ENCODE assay signal across 12 cellular contexts in genomic region chr2:173571887-173572680, GRCh38.
DNase-seq lines count a peak whose midpoint lies in the region; TF ChIP-seq lines count a peak whose summit lies in the region.
"Had no signal": no experiment of that assay in that cellular context is flagged by ENCODE, and none has a peak within 500 bp of the region (broad histone marks: within the 10 kb centered on the region; RNA-seq: fewer than 3 reads in every experiment).

No MANE protein-coding gene starts in this region.

- H4K20me1 ChIP-seq in BLaER1 treated with 17β-estradiol and CSF1 and Interleukin-3, amounts not matched to agents 10 nM and 100 nM, result no peaks in the 10 kb centered on the region
- no peaks in the 10 kb centered on the region for H4K20me1 ChIP-seq in mammary epithelial cell (ENCODE audit: insufficient read depth, low read length)

- H3K36me3 ChIP-seq in BLaER1 treated with 17β-estradiol and CSF1 and Interleukin-3, amounts not matched to agents 10 nM and 100 nM, result no peaks in the 10 kb centered on the region
- H3K36me3 ChIP-seq in mammary epithelial cell (ENCODE audit: insufficient read depth, low read length), result no peaks in the 10 kb centered on the region
- no peaks in the 10 kb centered on the region for H3K36me3 ChIP-seq in mucosa of rectum (ENCODE audit: control insufficient read depth in 2 of 2, insufficient read depth in 2 of 2, low read length in 2 of 2)
- H3K36me3 ChIP-seq: HAP-1 had no signal

- no peak overlapping the region for H3K4me3 ChIP-seq in BLaER1 treated with 17β-estradiol and CSF1 and Interleukin-3, amounts not matched to agents 10 nM and 100 nM
- H3K4me3 ChIP-seq in LNCaP clone FGC (ENCODE audit: low read depth, low read length), result peak overlapping the region; percentile 24
- H3K4me3 ChIP-seq in mammary epithelial cell (replicated peaks in 1 of 3; ENCODE audit: insufficient read depth in 1 of 3, low read depth in 2 of 3, low read length in 3 of 3), result no peak overlapping the region
- H3K4me3 ChIP-seq in mucosa of rectum (ENCODE audit: low read length in 2 of 2), result peak overlapping the region; percentile 49 to 51
- H3K4me3 ChIP-seq: HAP-1 had no signal

- H3K27ac ChIP-seq in BLaER1 treated with 17β-estradiol and CSF1 and Interleukin-3, amounts not matched to agents 10 nM and 100 nM, result peak overlapping the region in 1 of 11 experiments; percentile 23; a peak in 1 of 22 replicates
- H3K27ac ChIP-seq in mammary epithelial cell (ENCODE audit: insufficient read depth, low read depth, low read length) (no peak overlapping the region), mucosa of rectum (ENCODE audit: low read depth in 2 of 2, low read length in 2 of 2) (peak overlapping the region; percentile 44 to 48)

- peak overlapping the region; percentile 46 to 72 (median 61); a peak in 19 of 22 replicates for H3K4me2 ChIP-seq in BLaER1 treated with 17β-estradiol and CSF1 and Interleukin-3, amounts not matched to agents 10 nM and 100 nM
- H3K4me2 ChIP-seq in mammary epithelial cell (ENCODE audit: insufficient read depth, low read depth, low read length), result peak overlapping the region; percentile 38

- peak overlapping the region; percentile 49 for H2AFZ ChIP-seq in mammary epithelial cell (ENCODE audit: low read depth, low read length)

- H3K79me2 ChIP-seq in mammary epithelial cell (ENCODE audit: insufficient read depth, low read length), result no peaks in the 10 kb centered on the region

- peaks cover 0 to 11% (median 9%) of the 10 kb centered on the region in 11 experiments; a peak in 9 of 22 replicates for H3K9me3 ChIP-seq in BLaER1 treated with 17β-estradiol and CSF1 and Interleukin-3, amounts not matched to agents 10 nM and 100 nM (replicated peaks in 1 of 11)
- H3K9me3 ChIP-seq in mammary epithelial cell (replicated peaks; ENCODE audit: insufficient read depth, low read length) (no peaks in the 10 kb centered on the region), mucosa of rectum (ENCODE audit: control insufficient read depth in 2 of 2, low read length in 2 of 2) (no peaks in the 10 kb centered on the region)
- H3K9me3 ChIP-seq: HAP-1 had no signal

- 39% methylated on average over 5 of the region's 5 CpGs for WGBS in mammary epithelial cell (ENCODE audit: low coverage, missing lambda C conversion rate)

- CTCF ChIA-PET in mammary epithelial cell (lab: Charles Lee; ENCODE audit: low non-redundant PET), result interaction anchor here (0.5 to 0.6 kb wide), 2 partner anchors 60 to 204 kb away, joined by 4 to 5 read pairs; no protein-coding TSS in a partner anchor

- no TSS peak for BruUV-seq in mammary epithelial cell (replicated peaks; lab: Mats Ljungman, UMichigan)

- intact Hi-C loops in mammary epithelial cell (cut with micrococcal nuclease), result loop anchor here (1.0 to 5.0 kb wide), 5 partner anchors 80 to 770 kb away; no protein-coding TSS in a partner anchor

- H3K27me3 ChIP-seq in BLaER1 treated with 17β-estradiol and CSF1 and Interleukin-3, amounts not matched to agents 10 nM and 100 nM, result no peaks in the 10 kb centered on the region
- no peaks in the 10 kb centered on the region for H3K27me3 ChIP-seq in mammary epithelial cell (ENCODE audit: insufficient read depth, low read length)
- H3K27me3 ChIP-seq in mucosa of rectum (ENCODE audit: control insufficient read depth in 2 of 2, insufficient read depth in 2 of 2, low read length in 2 of 2), result no peaks in the 10 kb centered on the region

- dilution Hi-C loops in mammary epithelial cell (cut with HindIII; ENCODE audit: low sequenced_read_pairs), result loop anchor here (5.0 kb wide), 1 partner anchor 75 kb away; no protein-coding TSS in a partner anchor

- TF ChIP-seq CTCF in LNCaP clone FGC (IDR thresholded peaks at IDR 0.05; ENCODE audit: control insufficient read depth, extremely low read depth, insufficient read depth) (no peak), mammary epithelial cell (conservative IDR thresholded peaks at IDR 0.05 in 1 of 2, IDR thresholded peaks at IDR 0.05 in 1 of 2; ENCODE audit: extremely low read depth in 1 of 2, insufficient read depth in 1 of 2, low read depth in 1 of 2, low read length in 2 of 2) (no peak)

- in situ Hi-C loops in mammary epithelial cell (cut with MboI; ENCODE audit: low sequenced_read_pairs in 2 of 2), result loop anchor here in 1 of 2 donors (25.0 kb wide), 1 partner anchor 465 kb away; no protein-coding TSS in a partner anchor

- DNase-seq in LNCaP clone FGC (ENCODE audit: low read depth) (no peak), mammary epithelial cell (no peak), NCI-H2227 (lab: John Stamatoyannopoulos, UW; ENCODE audit: unreplicated experiment) (no peak), iPS-NIHi7 (ENCODE audit: extremely low spot score) (no peak), NCI-H2196 treated with DMSO at 0.1 percent for 48 hours (lab: John Stamatoyannopoulos, UW; ENCODE audit: unreplicated experiment) (no peak), cerebellar cortex (ENCODE audit: low spot score) (no peak)
- DNase-seq: effector CD4-positive, alpha-beta T cell; stimulated activated naive CD4-positive, alpha-beta T cell treated with Interleukin-2 at 50 U/mL for 16 hours; T-helper 17 cell had no signal

- no peak overlapping the region for H3K9ac ChIP-seq in BLaER1 treated with 17β-estradiol and CSF1 and Interleukin-3, amounts not matched to agents 10 nM and 100 nM
- no peak overlapping the region for H3K9ac ChIP-seq in mammary epithelial cell (ENCODE audit: insufficient read depth, low read length)
- peak overlapping the region in 1 of 2 donors; percentile 22 for H3K9ac ChIP-seq in mucosa of rectum (ENCODE audit: low read depth in 1 of 2, low read length in 2 of 2)

- H3K4me1 ChIP-seq in BLaER1 treated with 17β-estradiol and CSF1 and Interleukin-3, amounts not matched to agents 10 nM and 100 nM, result peaks cover 19 to 36% (median 28%) of the 10 kb centered on the region in 10 experiments; a peak in 19 of 20 replicates
- H3K4me1 ChIP-seq in mammary epithelial cell (ENCODE audit: insufficient read depth, low read length) (peaks cover 27% of the 10 kb centered on the region), mucosa of rectum (ENCODE audit: control insufficient read depth in 2 of 2, insufficient read depth in 2 of 2, low read length in 2 of 2) (peaks cover 9 to 22% of the 10 kb centered on the region in 2 donors)

Comparison
In these comparisons a context has a peak if more than half of its experiments do, and no peak if none do; other contexts are left out.
1. H3K4me3 ChIP-seq: peak in LNCaP clone FGC (single experiment) and mucosa of rectum (2 of 2); none in BLaER1 treated with 17β-estradiol and CSF1 and Interleukin-3, amounts not matched to agents 10 nM and 100 nM (0 of 10) and mammary epithelial cell (0 of 3).